Comparison of ENCODE assay signal across 1 cellular context in the genomic region with DNA sequence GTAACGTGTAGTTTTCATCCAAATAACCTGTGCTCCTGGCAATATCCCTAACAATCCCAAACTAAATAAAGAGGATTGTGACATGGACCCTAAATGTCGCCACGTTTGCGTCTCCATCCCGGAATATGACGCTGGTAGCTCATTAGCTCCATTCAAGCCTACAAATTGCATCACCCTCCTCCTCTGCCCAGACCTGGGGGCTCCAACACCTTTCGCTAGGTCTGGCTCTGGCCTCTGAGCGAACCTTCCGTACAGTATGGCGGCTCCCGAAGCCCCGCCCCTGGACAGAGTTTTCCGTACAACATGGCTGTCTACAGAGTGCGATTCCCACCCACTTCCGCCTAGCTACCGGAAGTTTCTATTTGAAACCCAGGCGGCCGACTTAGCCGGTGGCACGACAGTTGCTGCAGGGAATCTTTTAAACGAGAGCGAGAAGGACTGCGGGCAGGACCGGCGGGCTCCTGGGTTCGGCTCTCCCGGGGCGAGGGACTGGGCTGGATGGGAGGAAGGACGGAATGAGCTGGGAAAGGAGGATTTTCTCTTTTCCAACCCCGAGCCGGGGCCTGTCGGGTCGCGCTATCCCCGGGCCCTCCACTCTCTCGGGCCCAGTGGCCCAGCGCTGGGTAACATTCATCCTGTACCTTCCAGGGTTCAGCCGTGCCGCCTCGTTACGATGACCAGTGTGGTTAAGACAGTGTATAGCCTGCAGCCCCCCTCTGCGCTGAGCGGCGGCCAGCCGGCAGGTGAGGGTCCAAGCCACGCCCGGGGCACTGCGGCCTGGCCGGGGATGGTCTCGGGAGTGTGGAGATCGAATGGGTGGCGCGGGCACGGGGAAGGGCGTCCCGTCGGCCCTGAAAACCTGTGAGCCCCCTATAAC.
TF ChIP-seq lines count a peak whose summit lies in the region.

A gene with protein sequence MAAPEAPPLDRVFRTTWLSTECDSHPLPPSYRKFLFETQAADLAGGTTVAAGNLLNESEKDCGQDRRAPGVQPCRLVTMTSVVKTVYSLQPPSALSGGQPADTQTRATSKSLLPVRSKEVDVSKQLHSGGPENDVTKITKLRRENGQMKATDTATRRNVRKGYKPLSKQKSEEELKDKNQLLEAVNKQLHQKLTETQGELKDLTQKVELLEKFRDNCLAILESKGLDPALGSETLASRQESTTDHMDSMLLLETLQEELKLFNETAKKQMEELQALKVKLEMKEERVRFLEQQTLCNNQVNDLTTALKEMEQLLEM (plus strand): TSS at position 142 of the 877 bp plus-strand sequence. CDS start 115 bp downstream, at position 257.

TF ChIP-seq in HepG2, 621 proteins besides CTCF, POLR2A, EP300 and RAD21 (continued from another document and continues in another):
- TF ChIP-seq, protein P1, sequence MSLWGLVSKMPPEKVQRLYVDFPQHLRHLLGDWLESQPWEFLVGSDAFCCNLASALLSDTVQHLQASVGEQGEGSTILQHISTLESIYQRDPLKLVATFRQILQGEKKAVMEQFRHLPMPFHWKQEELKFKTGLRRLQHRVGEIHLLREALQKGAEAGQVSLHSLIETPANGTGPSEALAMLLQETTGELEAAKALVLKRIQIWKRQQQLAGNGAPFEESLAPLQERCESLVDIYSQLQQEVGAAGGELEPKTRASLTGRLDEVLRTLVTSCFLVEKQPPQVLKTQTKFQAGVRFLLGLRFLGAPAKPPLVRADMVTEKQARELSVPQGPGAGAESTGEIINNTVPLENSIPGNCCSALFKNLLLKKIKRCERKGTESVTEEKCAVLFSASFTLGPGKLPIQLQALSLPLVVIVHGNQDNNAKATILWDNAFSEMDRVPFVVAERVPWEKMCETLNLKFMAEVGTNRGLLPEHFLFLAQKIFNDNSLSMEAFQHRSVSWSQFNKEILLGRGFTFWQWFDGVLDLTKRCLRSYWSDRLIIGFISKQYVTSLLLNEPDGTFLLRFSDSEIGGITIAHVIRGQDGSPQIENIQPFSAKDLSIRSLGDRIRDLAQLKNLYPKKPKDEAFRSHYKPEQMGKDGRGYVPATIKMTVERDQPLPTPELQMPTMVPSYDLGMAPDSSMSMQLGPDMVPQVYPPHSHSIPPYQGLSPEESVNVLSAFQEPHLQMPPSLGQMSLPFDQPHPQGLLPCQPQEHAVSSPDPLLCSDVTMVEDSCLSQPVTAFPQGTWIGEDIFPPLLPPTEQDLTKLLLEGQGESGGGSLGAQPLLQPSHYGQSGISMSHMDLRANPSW (CRISPR knock-in tag; IDR thresholded peaks at IDR 0.05; ENCODE audit: borderline replicate concordance), result peak; percentile 61; the same call in 1 of the 2 replicates
- TF ChIP-seq HNRNPK (IDR thresholded peaks at IDR 0.05; ENCODE audit: low read depth, low read length, poor library complexity, severe bottlenecking) (no peak), ZNF782 (CRISPR knock-in tag; IDR thresholded peaks at IDR 0.05; ENCODE audit: borderline replicate concordance) (0 out of 2 replicates have a peak, but pooled peaks have one; percentile 28), TAF15 (IDR thresholded peaks at IDR 0.05; ENCODE audit: low read depth, low read length, poor library complexity, severe bottlenecking) (no peak), SP140L (CRISPR knock-in tag; IDR thresholded peaks at IDR 0.05; ENCODE audit: borderline replicate concordance) (no peak), NAIF1 (CRISPR knock-in tag; IDR thresholded peaks at IDR 0.05; ENCODE audit: borderline replicate concordance) (no peak), ZNF230 (CRISPR knock-in tag; IDR thresholded peaks at IDR 0.05) (no peak), RFXANK (CRISPR knock-in tag; IDR thresholded peaks at IDR 0.05) (no peak), ZNF12 (CRISPR knock-in tag; IDR thresholded peaks at IDR 0.05) (no peak), FOXK1 (CRISPR knock-in tag; IDR thresholded peaks at IDR 0.05; ENCODE audit: borderline replicate concordance, low read depth) (peak; percentile 86), HNRNPLL (IDR thresholded peaks at IDR 0.05; ENCODE audit: low read depth, low read length, poor library complexity, severe bottlenecking) (no peak), KLF16 (CRISPR knock-in tag; IDR thresholded peaks at IDR 0.05) (peak in 1 of 2 experiments; percentile 55; a peak in 2 of 4 replicates), ZFP36L2 (CRISPR knock-in tag; IDR thresholded peaks at IDR 0.05) (no peak), ZNF747 (CRISPR knock-in tag; IDR thresholded peaks at IDR 0.05; ENCODE audit: borderline replicate concordance) (no peak), TOE1 (CRISPR knock-in tag; IDR thresholded peaks at IDR 0.05) (no peak), ZNF549 (CRISPR knock-in tag; IDR thresholded peaks at IDR 0.05) (no peak), HHEX (CRISPR knock-in tag; IDR thresholded peaks at IDR 0.05) (no peak), TCF12 (IDR thresholded peaks at IDR 0.05) (no peak), TCF12 (CRISPR knock-in tag; IDR thresholded peaks at IDR 0.05) (no peak), CENPT (CRISPR knock-in tag; IDR thresholded peaks at IDR 0.05; ENCODE audit: low read depth) (no peak), ZNF589 (CRISPR knock-in tag; conservative IDR thresholded peaks at IDR 0.05) (peak; percentile 57; the same call in 1 of the 2 replicates), ZNF839 (CRISPR knock-in tag; IDR thresholded peaks at IDR 0.05; ENCODE audit: borderline replicate concordance) (0 out of 2 replicates have a peak, but pooled peaks have one; percentile 41), ZZZ3 (CRISPR knock-in tag; IDR thresholded peaks at IDR 0.05; ENCODE audit: borderline replicate concordance) (no peak; the same call in 1 of the 2 replicates)
- TF ChIP-seq, protein P2, sequence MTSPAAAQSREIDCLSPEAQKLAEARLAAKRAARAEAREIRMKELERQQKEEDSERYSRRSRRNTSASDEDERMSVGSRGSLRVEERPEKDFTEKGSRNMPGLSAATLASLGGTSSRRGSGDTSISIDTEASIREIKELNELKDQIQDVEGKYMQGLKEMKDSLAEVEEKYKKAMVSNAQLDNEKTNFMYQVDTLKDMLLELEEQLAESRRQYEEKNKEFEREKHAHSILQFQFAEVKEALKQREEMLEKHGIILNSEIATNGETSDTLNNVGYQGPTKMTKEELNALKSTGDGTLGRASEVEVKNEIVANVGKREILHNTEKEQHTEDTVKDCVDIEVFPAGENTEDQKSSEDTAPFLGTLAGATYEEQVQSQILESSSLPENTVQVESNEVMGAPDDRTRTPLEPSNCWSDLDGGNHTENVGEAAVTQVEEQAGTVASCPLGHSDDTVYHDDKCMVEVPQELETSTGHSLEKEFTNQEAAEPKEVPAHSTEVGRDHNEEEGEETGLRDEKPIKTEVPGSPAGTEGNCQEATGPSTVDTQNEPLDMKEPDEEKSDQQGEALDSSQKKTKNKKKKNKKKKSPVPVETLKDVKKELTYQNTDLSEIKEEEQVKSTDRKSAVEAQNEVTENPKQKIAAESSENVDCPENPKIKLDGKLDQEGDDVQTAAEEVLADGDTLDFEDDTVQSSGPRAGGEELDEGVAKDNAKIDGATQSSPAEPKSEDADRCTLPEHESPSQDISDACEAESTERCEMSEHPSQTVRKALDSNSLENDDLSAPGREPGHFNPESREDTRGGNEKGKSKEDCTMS (CRISPR knock-in tag; conservative IDR thresholded peaks at IDR 0.05), result no peak
- TF ChIP-seq, protein P3, sequence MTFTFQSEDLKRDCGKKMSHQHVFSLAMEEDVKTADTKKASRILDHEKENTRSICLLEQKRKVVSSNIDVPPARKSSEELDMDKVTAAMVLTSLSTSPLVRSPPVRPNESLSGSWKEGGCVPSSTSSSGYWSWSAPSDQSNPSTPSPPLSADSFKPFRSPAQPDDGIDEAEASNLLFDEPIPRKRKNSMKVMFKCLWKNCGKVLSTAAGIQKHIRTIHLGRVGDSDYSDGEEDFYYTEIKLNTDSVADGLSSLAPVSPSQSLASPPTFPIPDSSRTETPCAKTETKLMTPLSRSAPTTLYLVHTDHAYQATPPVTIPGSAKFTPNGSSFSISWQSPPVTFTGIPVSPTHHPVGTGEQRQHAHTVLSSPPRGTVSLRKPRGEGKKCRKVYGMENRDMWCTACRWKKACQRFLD (CRISPR knock-in tag; IDR thresholded peaks at IDR 0.05; ENCODE audit: borderline replicate concordance), result 0 out of 2 replicates have a peak, but pooled peaks have one; percentile 71
- TF ChIP-seq, protein P4, sequence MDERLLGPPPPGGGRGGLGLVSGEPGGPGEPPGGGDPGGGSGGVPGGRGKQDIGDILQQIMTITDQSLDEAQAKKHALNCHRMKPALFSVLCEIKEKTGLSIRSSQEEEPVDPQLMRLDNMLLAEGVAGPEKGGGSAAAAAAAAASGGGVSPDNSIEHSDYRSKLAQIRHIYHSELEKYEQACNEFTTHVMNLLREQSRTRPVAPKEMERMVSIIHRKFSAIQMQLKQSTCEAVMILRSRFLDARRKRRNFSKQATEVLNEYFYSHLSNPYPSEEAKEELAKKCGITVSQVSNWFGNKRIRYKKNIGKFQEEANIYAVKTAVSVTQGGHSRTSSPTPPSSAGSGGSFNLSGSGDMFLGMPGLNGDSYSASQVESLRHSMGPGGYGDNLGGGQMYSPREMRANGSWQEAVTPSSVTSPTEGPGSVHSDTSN (CRISPR knock-in tag; IDR thresholded peaks at IDR 0.05), result no peak
- TF ChIP-seq, protein P5, sequence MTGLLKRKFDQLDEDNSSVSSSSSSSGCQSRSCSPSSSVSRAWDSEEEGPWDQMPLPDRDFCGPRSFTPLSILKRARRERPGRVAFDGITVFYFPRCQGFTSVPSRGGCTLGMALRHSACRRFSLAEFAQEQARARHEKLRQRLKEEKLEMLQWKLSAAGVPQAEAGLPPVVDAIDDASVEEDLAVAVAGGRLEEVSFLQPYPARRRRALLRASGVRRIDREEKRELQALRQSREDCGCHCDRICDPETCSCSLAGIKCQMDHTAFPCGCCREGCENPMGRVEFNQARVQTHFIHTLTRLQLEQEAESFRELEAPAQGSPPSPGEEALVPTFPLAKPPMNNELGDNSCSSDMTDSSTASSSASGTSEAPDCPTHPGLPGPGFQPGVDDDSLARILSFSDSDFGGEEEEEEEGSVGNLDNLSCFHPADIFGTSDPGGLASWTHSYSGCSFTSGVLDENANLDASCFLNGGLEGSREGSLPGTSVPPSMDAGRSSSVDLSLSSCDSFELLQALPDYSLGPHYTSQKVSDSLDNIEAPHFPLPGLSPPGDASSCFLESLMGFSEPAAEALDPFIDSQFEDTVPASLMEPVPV (CRISPR knock-in tag; IDR thresholded peaks at IDR 0.05), result 0 out of 2 replicates have a peak, but pooled peaks have one; percentile 32
- TF ChIP-seq, protein P6, sequence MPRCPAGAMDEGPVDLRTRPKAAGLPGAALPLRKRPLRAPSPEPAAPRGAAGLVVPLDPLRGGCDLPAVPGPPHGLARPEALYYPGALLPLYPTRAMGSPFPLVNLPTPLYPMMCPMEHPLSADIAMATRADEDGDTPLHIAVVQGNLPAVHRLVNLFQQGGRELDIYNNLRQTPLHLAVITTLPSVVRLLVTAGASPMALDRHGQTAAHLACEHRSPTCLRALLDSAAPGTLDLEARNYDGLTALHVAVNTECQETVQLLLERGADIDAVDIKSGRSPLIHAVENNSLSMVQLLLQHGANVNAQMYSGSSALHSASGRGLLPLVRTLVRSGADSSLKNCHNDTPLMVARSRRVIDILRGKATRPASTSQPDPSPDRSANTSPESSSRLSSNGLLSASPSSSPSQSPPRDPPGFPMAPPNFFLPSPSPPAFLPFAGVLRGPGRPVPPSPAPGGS (CRISPR knock-in tag; IDR thresholded peaks at IDR 0.05), result no peak
- TF ChIP-seq, protein P7, sequence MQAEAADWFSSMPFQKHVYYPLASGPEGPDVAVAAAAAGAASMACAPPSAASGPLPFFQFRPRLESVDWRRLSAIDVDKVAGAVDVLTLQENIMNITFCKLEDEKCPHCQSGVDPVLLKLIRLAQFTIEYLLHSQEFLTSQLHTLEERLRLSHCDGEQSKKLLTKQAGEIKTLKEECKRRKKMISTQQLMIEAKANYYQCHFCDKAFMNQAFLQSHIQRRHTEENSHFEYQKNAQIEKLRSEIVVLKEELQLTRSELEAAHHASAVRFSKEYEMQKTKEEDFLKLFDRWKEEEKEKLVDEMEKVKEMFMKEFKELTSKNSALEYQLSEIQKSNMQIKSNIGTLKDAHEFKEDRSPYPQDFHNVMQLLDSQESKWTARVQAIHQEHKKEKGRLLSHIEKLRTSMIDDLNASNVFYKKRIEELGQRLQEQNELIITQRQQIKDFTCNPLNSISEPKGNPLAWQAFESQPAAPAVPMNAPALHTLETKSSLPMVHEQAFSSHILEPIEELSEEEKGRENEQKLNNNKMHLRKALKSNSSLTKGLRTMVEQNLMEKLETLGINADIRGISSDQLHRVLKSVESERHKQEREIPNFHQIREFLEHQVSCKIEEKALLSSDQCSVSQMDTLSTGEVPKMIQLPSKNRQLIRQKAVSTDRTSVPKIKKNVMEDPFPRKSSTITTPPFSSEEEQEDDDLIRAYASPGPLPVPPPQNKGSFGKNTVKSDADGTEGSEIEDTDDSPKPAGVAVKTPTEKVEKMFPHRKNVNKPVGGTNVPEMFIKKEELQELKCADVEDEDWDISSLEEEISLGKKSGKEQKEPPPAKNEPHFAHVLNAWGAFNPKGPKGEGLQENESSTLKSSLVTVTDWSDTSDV (CRISPR knock-in tag; IDR thresholded peaks at IDR 0.05), result peak; percentile 87; the same call in 1 of the 2 replicates
